ENCODE assay signal across 1 cellular context in the genomic region with DNA sequence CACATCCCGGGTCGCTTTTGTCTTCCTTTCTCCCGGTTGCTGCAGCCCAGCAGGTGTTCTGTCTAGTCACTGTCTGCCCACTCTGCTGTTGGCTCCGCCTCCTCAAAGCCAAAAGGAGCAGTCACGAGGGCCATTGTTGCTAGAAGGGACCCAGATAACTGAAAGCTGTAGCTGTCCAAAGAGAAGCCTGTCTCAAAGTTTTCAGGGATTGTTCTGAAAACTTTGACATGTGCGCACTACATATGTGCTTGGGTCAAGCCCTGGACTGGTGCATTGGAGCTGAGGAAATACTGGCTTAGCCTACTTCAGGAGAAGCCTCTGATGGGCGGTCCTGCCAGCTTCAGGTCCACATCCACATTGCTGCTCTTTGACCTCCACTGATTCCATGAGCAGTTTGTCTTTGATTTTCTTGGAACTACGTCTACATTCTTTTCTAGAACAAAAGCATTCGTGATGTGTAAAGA.
TF ChIP-seq lines count a peak whose summit lies in the region.

No MANE protein-coding gene starts in this region.

TF ChIP-seq in HCT116, 20 proteins besides CTCF, POLR2A, EP300 and RAD21 (continued from another document):
- TF ChIP-seq, protein P1, sequence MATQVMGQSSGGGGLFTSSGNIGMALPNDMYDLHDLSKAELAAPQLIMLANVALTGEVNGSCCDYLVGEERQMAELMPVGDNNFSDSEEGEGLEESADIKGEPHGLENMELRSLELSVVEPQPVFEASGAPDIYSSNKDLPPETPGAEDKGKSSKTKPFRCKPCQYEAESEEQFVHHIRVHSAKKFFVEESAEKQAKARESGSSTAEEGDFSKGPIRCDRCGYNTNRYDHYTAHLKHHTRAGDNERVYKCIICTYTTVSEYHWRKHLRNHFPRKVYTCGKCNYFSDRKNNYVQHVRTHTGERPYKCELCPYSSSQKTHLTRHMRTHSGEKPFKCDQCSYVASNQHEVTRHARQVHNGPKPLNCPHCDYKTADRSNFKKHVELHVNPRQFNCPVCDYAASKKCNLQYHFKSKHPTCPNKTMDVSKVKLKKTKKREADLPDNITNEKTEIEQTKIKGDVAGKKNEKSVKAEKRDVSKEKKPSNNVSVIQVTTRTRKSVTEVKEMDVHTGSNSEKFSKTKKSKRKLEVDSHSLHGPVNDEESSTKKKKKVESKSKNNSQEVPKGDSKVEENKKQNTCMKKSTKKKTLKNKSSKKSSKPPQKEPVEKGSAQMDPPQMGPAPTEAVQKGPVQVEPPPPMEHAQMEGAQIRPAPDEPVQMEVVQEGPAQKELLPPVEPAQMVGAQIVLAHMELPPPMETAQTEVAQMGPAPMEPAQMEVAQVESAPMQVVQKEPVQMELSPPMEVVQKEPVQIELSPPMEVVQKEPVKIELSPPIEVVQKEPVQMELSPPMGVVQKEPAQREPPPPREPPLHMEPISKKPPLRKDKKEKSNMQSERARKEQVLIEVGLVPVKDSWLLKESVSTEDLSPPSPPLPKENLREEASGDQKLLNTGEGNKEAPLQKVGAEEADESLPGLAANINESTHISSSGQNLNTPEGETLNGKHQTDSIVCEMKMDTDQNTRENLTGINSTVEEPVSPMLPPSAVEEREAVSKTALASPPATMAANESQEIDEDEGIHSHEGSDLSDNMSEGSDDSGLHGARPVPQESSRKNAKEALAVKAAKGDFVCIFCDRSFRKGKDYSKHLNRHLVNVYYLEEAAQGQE (IDR thresholded peaks at IDR 0.05; ENCODE audit: low read depth) = no peak
- TF ChIP-seq EZH2 (IDR thresholded peaks at IDR 0.05) = no peak
- TF ChIP-seq JUND (IDR thresholded peaks at IDR 0.05) = no peak
- no peak for TF ChIP-seq ELF1 (IDR thresholded peaks at IDR 0.05; ENCODE audit: borderline replicate concordance, low read depth)
- no peak for TF ChIP-seq YY1 (IDR thresholded peaks at IDR 0.05; ENCODE audit: extremely low read depth, insufficient replicate concordance, low read depth, low read length)
- TF ChIP-seq SRF (IDR thresholded peaks at IDR 0.05; ENCODE audit: low read depth) = no peak
- TF ChIP-seq ZNF274 (IDR thresholded peaks at IDR 0.05; ENCODE audit: low read depth, low read length) = no peak
- no peak for TF ChIP-seq CEBPB (IDR thresholded peaks at IDR 0.05; ENCODE audit: low read depth)
- TF ChIP-seq SIN3A (IDR thresholded peaks at IDR 0.05; ENCODE audit: low read depth) = no peak
- TF ChIP-seq CBX3 (IDR thresholded peaks at IDR 0.05; ENCODE audit: low read depth) = no peak
- TF ChIP-seq POLR2AphosphoS5 (IDR thresholded peaks at IDR 0.05; ENCODE audit: low read depth, low read length) = no peak
